ENCODE assay signal across 21 cellular contexts in genomic region chr14:71442503-71442902, GRCh38.
"Had no signal": no experiment of that assay in that cellular context is flagged by ENCODE, and none has a peak within 500 bp of the region (broad histone marks: within the 10 kb centered on the region; RNA-seq: fewer than 3 reads in every experiment).

No MANE protein-coding gene starts in this region.

- H3K4me3 ChIP-seq: colonic mucosa, dorsolateral prefrontal cortex, esophagus squamous epithelium, gastrocnemius medialis, heart right ventricle, left lung, lower lobe of right lung, mucosa of descending colon had no signal

- H3K9me3 ChIP-seq: colonic mucosa, esophagus squamous epithelium, gastrocnemius medialis, heart right ventricle, left lung, lower lobe of right lung, mucosa of descending colon had no signal

- H3K36me3 ChIP-seq: colonic mucosa, esophagus squamous epithelium, gastrocnemius medialis, heart right ventricle, left lung, lower lobe of right lung had no signal

- H3K27me3 ChIP-seq: colonic mucosa, dorsolateral prefrontal cortex, esophagus squamous epithelium, gastrocnemius medialis, heart right ventricle, left lung had no signal

- H3K4me1 ChIP-seq: colonic mucosa had no signal

- DNase-seq: colonic mucosa; dermis blood vessel endothelial cell; dorsolateral prefrontal cortex; effector CD4-positive, alpha-beta T cell; effector memory CD4-positive, alpha-beta T cell; esophagus squamous epithelium; foreskin fibroblast; foreskin melanocyte; gastrocnemius medialis; glutamatergic neuron; head of caudate nucleus; heart right ventricle; hippocampal formation; left cardiac atrium; left lung; left ventricle myocardium superior; lower lobe of right lung; mesenchymal stem cell; mucosa of descending colon; naive B cell; naive thymus-derived CD8-positive, alpha-beta T cell had no signal

- H3K27ac ChIP-seq: colonic mucosa, dorsolateral prefrontal cortex, esophagus squamous epithelium, gastrocnemius medialis, heart right ventricle, left lung, lower lobe of right lung had no signal
